ENCODE assay signal across 16 cellular contexts in genomic region chr14:98907271-98907670, GRCh38.
DNase-seq lines count a peak whose midpoint lies in the region; ATAC-seq, FAIRE-seq and TF ChIP-seq lines count a peak whose summit lies in the region.
"Had no signal": no experiment of that assay in that cellular context is flagged by ENCODE, and none has a peak within 500 bp of the region (broad histone marks: within the 10 kb centered on the region; RNA-seq: fewer than 3 reads in every experiment).

No MANE protein-coding gene starts in this region.

- H3K9me3 Mint-ChIP-seq in GM23338 (no peaks in the 10 kb centered on the region), brain (no peaks in the 10 kb centered on the region)

- no peaks in the 10 kb centered on the region for H4K20me1 ChIP-seq in GM23338 (replicated peaks; ENCODE audit: insufficient read depth)
- H4K20me1 ChIP-seq in keratinocyte (ENCODE audit: control insufficient read depth, extremely low read depth, insufficient read depth, low read length): no peaks in the 10 kb centered on the region

- H3K27ac ChIP-seq in GM23338 (ENCODE audit: low read depth) (no peak overlapping the region), keratinocyte (ENCODE audit: control insufficient read depth, insufficient read depth, low read length) (peak overlapping the region; percentile 78), skin epidermis (peak overlapping the region in 14 of 21 experiments; percentile 1 to 73 (median 45)), right lobe of liver (no peak overlapping the region), upper lobe of left lung (no peak overlapping the region), gastroesophageal sphincter (no peak overlapping the region)
- H3K27ac ChIP-seq: C4-2B had no signal

- H3K4me3 Mint-ChIP-seq in GM23338 (no peak overlapping the region), brain (peak overlapping the region in 1 of 5 experiments; percentile 39)

- H3K9me3 ChIP-seq in keratinocyte (ENCODE audit: control insufficient read depth, low read depth, low read length): no peaks in the 10 kb centered on the region
- no peaks in the 10 kb centered on the region for H3K9me3 ChIP-seq in right lobe of liver
- H3K9me3 ChIP-seq in upper lobe of left lung: no peaks in the 10 kb centered on the region
- no peaks in the 10 kb centered on the region for H3K9me3 ChIP-seq in gastroesophageal sphincter

- H3K36me3 Mint-ChIP-seq in GM23338 (ENCODE audit: low read depth) (no peaks in the 10 kb centered on the region), brain (no peaks in the 10 kb centered on the region)

- no peak for TF ChIP-seq POLR2A in right lobe of liver (IDR thresholded peaks at IDR 0.05)
- no peak for TF ChIP-seq POLR2A in upper lobe of left lung (IDR thresholded peaks at IDR 0.05)
- TF ChIP-seq POLR2A in gastroesophageal sphincter (IDR thresholded peaks at IDR 0.05): no peak

- DNase-seq in GM23338 (ENCODE audit: low spot score) (no peak), keratinocyte (ENCODE audit: low read depth, low spot score) (no peak), SIG-M5 treated with dmso at 0.1 percent for 504 hours (lab: John Stamatoyannopoulos, UW; ENCODE audit: unreplicated experiment) (no peak), right lobe of liver (no peak), upper lobe of left lung (no peak)
- DNase-seq: DMS153, GF-D8, HCEC 1CT, NCI-H2081, SHP77 had no signal

- TF ChIP-seq EP300 in upper lobe of left lung (IDR thresholded peaks at IDR 0.05): no peak
- no peak for TF ChIP-seq EP300 in gastroesophageal sphincter (IDR thresholded peaks at IDR 0.05)

- dilution Hi-C loops in keratinocyte (cut with MboI; ENCODE audit: extremely low pct_ligation_motif_present, low sequenced_read_pairs): no loop called here

- H2AFZ ChIP-seq in GM23338 (peak overlapping the region; percentile 88), keratinocyte (ENCODE audit: control insufficient read depth, low read length) (no peak overlapping the region)

- H3K27ac Mint-ChIP-seq in GM23338 (no peak overlapping the region; the same call in 1 of the 2 replicates), brain (peak overlapping the region in 4 of 5 experiments; percentile 13 to 79 (median 50))

- no peak for FAIRE-seq in keratinocyte (lab: Jason Lieb, UNC)
- FAIRE-seq: RCC 7860 had no signal

- H3K4me3 ChIP-seq in GM23338: no peak overlapping the region
- no peak overlapping the region for H3K4me3 ChIP-seq in keratinocyte (ENCODE audit: control insufficient read depth in 2 of 3, extremely low read depth in 1 of 3, insufficient read depth in 2 of 3, low read depth in 1 of 3, low read length in 3 of 3)
- no peak overlapping the region for H3K4me3 ChIP-seq in skin epidermis
- H3K4me3 ChIP-seq in right lobe of liver: no peak overlapping the region
- H3K4me3 ChIP-seq in upper lobe of left lung: no peak overlapping the region
- no peak overlapping the region for H3K4me3 ChIP-seq in gastroesophageal sphincter

- ATAC-seq in GM23338 (peak; percentile 35), right lobe of liver (no peak), upper lobe of left lung (ENCODE audit: low FRiP score in 2 of 2) (no peak), gastroesophageal sphincter (no peak)
- ATAC-seq: SK-N-SH treated with all-trans-retinoic acid at 6 μM for 48 hours had no signal

- no peaks in the 10 kb centered on the region for H3K36me3 ChIP-seq in GM23338 (ENCODE audit: insufficient read depth)
- H3K36me3 ChIP-seq in keratinocyte (ENCODE audit: control insufficient read depth in 2 of 2, extremely low read depth in 1 of 2, insufficient read depth in 2 of 2, low read length in 2 of 2): no peaks in the 10 kb centered on the region
- no peaks in the 10 kb centered on the region for H3K36me3 ChIP-seq in right lobe of liver
- no peaks in the 10 kb centered on the region for H3K36me3 ChIP-seq in upper lobe of left lung
- no peaks in the 10 kb centered on the region for H3K36me3 ChIP-seq in gastroesophageal sphincter

- H3K4me1 ChIP-seq in GM23338 (ENCODE audit: insufficient read depth) (peaks cover 16% of the 10 kb centered on the region), keratinocyte (ENCODE audit: control insufficient read depth, extremely low read depth, insufficient read depth, low read length) (peaks cover 71% of the 10 kb centered on the region), right lobe of liver (no peaks in the 10 kb centered on the region), upper lobe of left lung (peaks cover 0 to 6% (median 1%) of the 10 kb centered on the region in 4 donors), gastroesophageal sphincter (peaks cover 0 to 13% (median 0%) of the 10 kb centered on the region in 3 donors)

- 38% methylated on average over 3 of the region's 5 CpGs for WGBS in right lobe of liver (ENCODE audit: insufficient coverage, low coverage, low lambda C conversion rate, missing lambda C conversion rate)
- WGBS in upper lobe of left lung, 2 donors: 71 to 72% methylated on average over 5 of the region's 5 CpGs
- WGBS in gastroesophageal sphincter (ENCODE audit: low coverage in 1 of 2), 2 donors: 100% methylated on average over 1 of the region's 5 CpGs; no CpG with 5 or more reads in 1 of the 2 donors

- peak overlapping the region; percentile 66 for H3K9ac ChIP-seq in keratinocyte (ENCODE audit: control insufficient read depth, extremely low read depth, insufficient read depth, low read length)

- H3K4me2 ChIP-seq in GM23338 (no peak overlapping the region), keratinocyte (ENCODE audit: control insufficient read depth, extremely low read depth, insufficient read depth, low read depth, low read length) (peak overlapping the region; percentile 83)

- H3K79me2 ChIP-seq in GM23338 (replicated peaks; ENCODE audit: insufficient read depth): no peaks in the 10 kb centered on the region
- H3K79me2 ChIP-seq in keratinocyte (ENCODE audit: control insufficient read depth, insufficient read depth, low read length): no peaks in the 10 kb centered on the region

- H3K4me1 Mint-ChIP-seq in GM23338: peaks cover 17% of the 10 kb centered on the region
- peaks cover 69% of the 10 kb centered on the region for H3K4me1 Mint-ChIP-seq in brain

- H3K27me3 Mint-ChIP-seq in GM23338 (ENCODE audit: insufficient read depth, low read depth, poor library complexity) (peaks cover 2% of the 10 kb centered on the region), brain (peaks cover 12% of the 10 kb centered on the region)

- no peaks in the 10 kb centered on the region for H3F3A ChIP-seq in GM23338 (replicated peaks; ENCODE audit: low read depth)

- intact Hi-C loops in right lobe of liver (cut with DNase I): no loop called here

- TF ChIP-seq CTCF in GM23338 (conservative IDR thresholded peaks at IDR 0.05; ENCODE audit: low read depth in 2 of 2) (no peak), brain (conservative IDR thresholded peaks at IDR 0.05) (no peak), keratinocyte (optimal IDR thresholded peaks at IDR 0.05 in 1 of 3, IDR thresholded peaks at IDR 0.05 in 1 of 3, conservative IDR thresholded peaks at IDR 0.05 in 1 of 3; ENCODE audit: extremely low read depth in 1 of 3, insufficient read depth in 2 of 3, low read length in 3 of 3) (no peak), right lobe of liver (IDR thresholded peaks at IDR 0.05) (no peak), upper lobe of left lung (IDR thresholded peaks at IDR 0.05) (no peak), gastroesophageal sphincter (IDR thresholded peaks at IDR 0.05) (no peak)

- no peaks in the 10 kb centered on the region for H3K9me2 ChIP-seq in GM23338 (ENCODE audit: insufficient read depth)

- H3K27me3 ChIP-seq in GM23338 (ENCODE audit: insufficient read depth) (no peaks in the 10 kb centered on the region), keratinocyte (ENCODE audit: control insufficient read depth, extremely low read depth, insufficient read depth, low read length) (no peaks in the 10 kb centered on the region), right lobe of liver (no peaks in the 10 kb centered on the region), upper lobe of left lung (no peaks in the 10 kb centered on the region), gastroesophageal sphincter (peaks cover 33% of the 10 kb centered on the region)

- H3K9me1 ChIP-seq in keratinocyte (ENCODE audit: control insufficient read depth, extremely low read depth, insufficient read depth, low read length): no peaks in the 10 kb centered on the region

TF ChIP-seq in GM23338, 12 proteins besides CTCF, POLR2A, EP300 and RAD21 (continues in another document):
- TF ChIP-seq EZH2phosphoT487 (IDR thresholded peaks at IDR 0.05; ENCODE audit: unreplicated experiment) (no peak), JUNB (IDR thresholded peaks at IDR 0.05; ENCODE audit: unreplicated experiment) (no peak), ZNF114 (CRISPR knock-in tag; IDR thresholded peaks at IDR 0.05) (no peak), POLR2AphosphoS5 (IDR thresholded peaks at IDR 0.05; ENCODE audit: low read depth) (no peak), CREB1 (CRISPR knock-in tag; IDR thresholded peaks at IDR 0.05; ENCODE audit: low read depth) (no peak), EZH2 (IDR thresholded peaks at IDR 0.05; ENCODE audit: low read depth, unreplicated experiment) (no peak)

Comparison
In these comparisons a context has a peak if more than half of its experiments do, and no peak if none do; other contexts are left out.
1. H3K27ac ChIP-seq: peak in keratinocyte (single experiment) and skin epidermis (14 of 21); none in GM23338 (single experiment), right lobe of liver (0 of 3), upper lobe of left lung (0 of 4) and gastroesophageal sphincter (0 of 4).